ENCODE assay signal across 8 cellular contexts in genomic region chr3:150407818-150408231, GRCh38. TPM values are rescaled to one million over a fixed set of nuclear protein-coding genes. Genes with fewer than 3 reads are reported as not detected.
A peak's percentile ranks its signal among the peaks of the same experiment; 100 is the strongest.
DNase-seq lines count a peak whose midpoint lies in the region; ATAC-seq and TF ChIP-seq lines count a peak whose summit lies in the region.

No MANE protein-coding gene starts in this region.

- 100% methylated on average over 2 of the region's 15 CpGs for WGBS in iPS DF 6.9 (ENCODE audit: insufficient coverage, insufficient read length)

- H3K9ac ChIP-seq in HCT116 (ENCODE audit: low read length) = peak overlapping the region; percentile 88

- BruUV-seq in HCT116 (replicated peaks; lab: Mats Ljungman, UMichigan) = no TSS peak

- H3K36me3 ChIP-seq in HCT116 (ENCODE audit: control insufficient read depth in 1 of 2, insufficient read depth in 2 of 2, low read length in 2 of 2) (peaks cover 0 to 4% of the 10 kb centered on the region in 2 experiments; a peak in 2 of 4 replicates), iPS DF 6.9 (ENCODE audit: control insufficient read depth, insufficient read depth, low read length) (no peaks in the 10 kb centered on the region)

- H3K4me1 ChIP-seq in HCT116 (ENCODE audit: control insufficient read depth in 1 of 2, insufficient read depth in 2 of 2, low read length in 2 of 2) (peaks cover 10 to 37% of the 10 kb centered on the region in 2 experiments), iPS DF 6.9 (ENCODE audit: control insufficient read depth, insufficient read depth, low read length) (no peaks in the 10 kb centered on the region)

- TF ChIP-seq RAD21 in HCT116 (IDR thresholded peaks at IDR 0.05; ENCODE audit: low read depth) = no peak

- TF ChIP-seq POLR2A in HCT116 (IDR thresholded peaks at IDR 0.05; ENCODE audit: borderline replicate concordance, extremely low read depth, insufficient read depth, insufficient read length) = no peak

- ATAC-seq in HCT116 = no peak; the same call in 1 of the 2 replicates

- peak overlapping the region; percentile 76 for H3K4me3 ChIP-seq in GM12865 (ENCODE audit: low read depth, low read length)
- H3K4me3 ChIP-seq in HCT116 (replicated peaks in 1 of 2; ENCODE audit: low read depth in 1 of 2, low read length in 2 of 2) = peak overlapping the region; percentile 21 to 85
- peak overlapping the region; percentile 46; the same call in 1 of the 2 replicates for H3K4me3 ChIP-seq in iPS DF 6.9 (ENCODE audit: low read length)

- peak overlapping the region; percentile 95 for H3K27ac ChIP-seq in HCT116 (ENCODE audit: low read depth, low read length)
- H3K27ac ChIP-seq in iPS DF 6.9 (ENCODE audit: low read length) = no peak overlapping the region

- peaks cover 18% of the 10 kb centered on the region for H4K20me1 ChIP-seq in HCT116 (ENCODE audit: insufficient read depth)

- H3K9me3 ChIP-seq in HCT116 (ENCODE audit: control insufficient read depth in 1 of 2, insufficient read depth in 1 of 2, low read depth in 1 of 2, low read length in 2 of 2) = no peaks in the 10 kb centered on the region
- no peaks in the 10 kb centered on the region for H3K9me3 ChIP-seq in iPS DF 6.9 (ENCODE audit: control insufficient read depth, insufficient read depth, low read length)

- POLR2A ChIA-PET in HCT116 (lab: Charles Lee) = interaction anchor here (1.2 to 2.4 kb wide), 6 partner anchors 17 to 62 kb away, joined by 3 to 7 read pairs (median 4); no protein-coding TSS in a partner anchor

- peak overlapping the region; percentile 37 for H2AFZ ChIP-seq in HCT116 (ENCODE audit: low read depth, low read length, poor library complexity, severe bottlenecking)

- H3K9me2 ChIP-seq in HCT116 (ENCODE audit: insufficient read depth) = no peaks in the 10 kb centered on the region

- H3K27me3 ChIP-seq in HCT116 (ENCODE audit: insufficient read depth, low read length) = no peaks in the 10 kb centered on the region
- H3K27me3 ChIP-seq in iPS DF 6.9 (ENCODE audit: control insufficient read depth, insufficient read depth, low read length) = no peaks in the 10 kb centered on the region

- H3K4me2 ChIP-seq in HCT116 (ENCODE audit: low read length) = peak overlapping the region; percentile 97

- CTCF ChIA-PET in HCT116 (lab: Charles Lee) = interaction anchor here (1.0 to 2.2 kb wide), 2 partner anchors 88 to 169 kb away, joined by 3 to 12 read pairs; no protein-coding TSS in a partner anchor

- RAD21 ChIA-PET in HCT116 (lab: Charles Lee; ENCODE audit: low non-redundant PET in 1 of 2, low total read pairs in 2 of 2, uncharacterized antibody in 2 of 2, unreplicated experiment in 2 of 2) = no interaction called here

- H3K79me2 ChIP-seq in HCT116 (ENCODE audit: insufficient read depth, low read length) = peaks cover 41% of the 10 kb centered on the region

- no peak for DNase-seq in GM12865 (ENCODE audit: low read depth)
- peak; percentile 22 for DNase-seq in HCT116 (ENCODE audit: low read depth, low spot score)
- peak; percentile 72 for DNase-seq in NCI-H2227 (lab: John Stamatoyannopoulos, UW; ENCODE audit: unreplicated experiment)
- peak; percentile 96 for DNase-seq in activated gamma-delta T cell treated with anti-CD3 and anti-CD28 coated beads, Interleukin-2, amount 50 U/mL, for 16 hours (ENCODE audit: low read depth)
- DNase-seq in iPS DF 6.9 (ENCODE audit: low read depth, low spot score) = no peak
- peak; percentile 11 to 96 for DNase-seq in stimulated activated CD4-positive, alpha-beta T cell treated with anti-CD3 and anti-CD28 coated beads, Interleukin-2, amount 100 ng/mL, for 48 hours
- DNase-seq in DMS 273 treated with DMSO at 0.1 percent for 48 hours (lab: John Stamatoyannopoulos, UW) = no peak
- no peak for DNase-seq in NK-92 treated with Interleukin-12 subunit alpha and Interleukin-12 subunit beta, amount 100 ng/mL, for 24 hours (lab: John Stamatoyannopoulos, UW)

- no peak for TF ChIP-seq CTCF in GM12865 (IDR thresholded peaks at IDR 0.05; ENCODE audit: insufficient read depth, low read depth, low read length, missing control alignments)
- no peak for TF ChIP-seq CTCF in HCT116 (IDR thresholded peaks at IDR 0.05 in 2 of 3, conservative IDR thresholded peaks at IDR 0.05 in 1 of 3; ENCODE audit: borderline replicate concordance in 1 of 3, insufficient read depth in 1 of 3, low read depth in 2 of 3, low read length in 2 of 3)

- intact Hi-C loops in HCT116 (cut with micrococcal nuclease) = loop anchor here (2.0 to 5.0 kb wide), 4 partner anchors 36 to 169 kb away; no protein-coding TSS in a partner anchor

TF ChIP-seq in HCT116, 20 proteins besides CTCF, POLR2A, EP300 and RAD21:
- TF ChIP-seq SP1 (IDR thresholded peaks at IDR 0.05; ENCODE audit: low read depth) = 0 out of 2 replicates have a peak, but pooled peaks have one; percentile 58
- TF ChIP-seq EGR1 (IDR thresholded peaks at IDR 0.05; ENCODE audit: low read depth) = 0 out of 2 replicates have a peak, but pooled peaks have one; percentile 59
- TF ChIP-seq ZFX (IDR thresholded peaks at IDR 0.05) = no peak
TF ChIP-seq in HCT116: peak in this region for 2.

RNA-seq across cellular contexts. Expression of gene TSC22D2, which starts 0.3 kb away (rescaled TPM):
- total RNA-seq in HCT116 (2021; ENCODE audit: unreplicated experiment) = 20.0 TPM
- polyA plus RNA-seq in HCT116 (2012) = 10.4 and 11.7 TPM in 2 replicates

Comparison
In these comparisons a context has a peak if more than half of its experiments do, and no peak if none do; other contexts are left out.
1. DNase-seq: peak in HCT116 (single experiment), NCI-H2227 (single experiment), activated gamma-delta T cell treated with anti-CD3 and anti-CD28 coated beads, Interleukin-2, amount 50 U/mL, for 16 hours (single experiment) and stimulated activated CD4-positive, alpha-beta T cell treated with anti-CD3 and anti-CD28 coated beads, Interleukin-2, amount 100 ng/mL, for 48 hours (2 of 2); none in GM12865 (single experiment), iPS DF 6.9 (single experiment), DMS 273 treated with DMSO at 0.1 percent for 48 hours (single experiment) and NK-92 treated with Interleukin-12 subunit alpha and Interleukin-12 subunit beta, amount 100 ng/mL, for 24 hours (single experiment).
2. Peak in every context shown above with its lines, with median percentiles within 50 percentile points of each other: H3K4me3 ChIP-seq.